In the genomic region with DNA sequence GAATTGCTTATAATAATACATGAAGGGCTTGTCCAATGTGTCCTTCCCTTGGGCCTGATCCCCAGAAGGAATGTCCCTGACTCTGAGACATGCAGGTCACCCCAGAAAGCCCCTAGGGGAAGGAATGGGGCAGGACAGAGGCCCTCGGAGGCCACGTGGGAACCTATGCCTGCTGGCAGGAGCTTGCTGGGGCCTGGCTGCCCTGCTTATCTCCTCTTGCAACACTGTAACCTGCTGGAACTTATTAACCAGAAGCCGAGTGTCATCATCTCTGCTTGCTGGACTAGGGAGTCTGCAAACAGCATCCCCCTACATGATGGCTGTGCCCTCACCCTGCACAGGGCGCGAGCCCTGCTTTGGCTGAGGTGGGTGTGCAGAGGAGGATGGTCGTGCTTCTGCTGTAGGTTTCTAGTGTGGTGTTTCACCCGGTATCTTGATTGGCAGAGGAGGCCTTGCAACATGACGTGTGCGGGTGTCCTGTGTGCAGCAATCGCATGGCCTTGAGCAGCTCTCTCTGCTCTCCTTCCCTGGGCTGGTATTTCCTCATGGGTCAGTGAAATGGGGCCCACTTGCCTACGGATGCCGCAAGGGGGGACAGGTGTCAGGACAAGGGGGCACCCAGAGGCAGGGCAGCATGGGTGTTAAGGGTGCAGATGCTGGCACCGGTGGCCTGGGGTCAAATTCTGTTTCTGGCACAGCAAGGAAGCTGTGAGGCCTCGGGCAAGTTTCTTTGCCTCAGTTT, we compare ENCODE assay signal across 1 cellular context.
A peak's percentile ranks its signal among the peaks of the same experiment; 100 is the strongest.
TF ChIP-seq lines count a peak whose summit lies in the region.

No MANE protein-coding gene starts in this region.

TF ChIP-seq in HepG2, 621 proteins besides CTCF, POLR2A, EP300 and RAD21 (continued from another document and continues in another):
- TF ChIP-seq, protein P1, sequence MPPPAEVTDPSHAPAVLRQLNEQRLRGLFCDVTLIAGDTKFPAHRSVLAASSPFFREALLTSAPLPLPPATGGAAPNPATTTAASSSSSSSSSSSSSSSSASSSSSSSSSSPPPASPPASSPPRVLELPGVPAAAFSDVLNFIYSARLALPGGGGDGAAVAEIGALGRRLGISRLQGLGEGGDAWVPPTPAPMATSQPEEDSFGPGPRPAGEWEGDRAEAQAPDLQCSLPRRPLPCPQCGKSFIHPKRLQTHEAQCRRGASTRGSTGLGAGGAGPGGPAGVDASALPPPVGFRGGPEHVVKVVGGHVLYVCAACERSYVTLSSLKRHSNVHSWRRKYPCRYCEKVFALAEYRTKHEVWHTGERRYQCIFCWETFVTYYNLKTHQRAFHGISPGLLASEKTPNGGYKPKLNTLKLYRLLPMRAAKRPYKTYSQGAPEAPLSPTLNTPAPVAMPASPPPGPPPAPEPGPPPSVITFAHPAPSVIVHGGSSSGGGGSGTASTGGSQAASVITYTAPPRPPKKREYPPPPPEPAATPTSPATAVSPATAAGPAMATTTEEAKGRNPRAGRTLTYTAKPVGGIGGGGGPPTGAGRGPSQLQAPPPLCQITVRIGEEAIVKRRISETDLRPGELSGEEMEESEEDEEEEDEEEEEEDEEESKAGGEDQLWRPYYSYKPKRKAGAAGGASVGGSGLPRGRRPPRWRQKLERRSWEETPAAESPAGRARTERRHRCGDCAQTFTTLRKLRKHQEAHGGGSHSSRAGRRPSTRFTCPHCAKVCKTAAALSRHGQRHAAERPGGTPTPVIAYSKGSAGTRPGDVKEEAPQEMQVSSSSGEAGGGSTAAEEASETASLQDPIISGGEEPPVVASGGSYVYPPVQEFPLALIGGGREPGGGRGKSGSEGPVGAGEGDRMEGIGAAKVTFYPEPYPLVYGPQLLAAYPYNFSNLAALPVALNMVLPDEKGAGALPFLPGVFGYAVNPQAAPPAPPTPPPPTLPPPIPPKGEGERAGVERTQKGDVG (CRISPR knock-in tag; IDR thresholded peaks at IDR 0.05; ENCODE audit: borderline replicate concordance), result peak; percentile 63; the same call in 1 of the 2 replicates
- TF ChIP-seq FOXA1 (IDR thresholded peaks at IDR 0.05) (no peak), FOXA1 (CRISPR knock-in tag; IDR thresholded peaks at IDR 0.05) (peak; percentile 66), RARG (CRISPR knock-in tag; IDR thresholded peaks at IDR 0.05; ENCODE audit: low read depth) (no peak), ZFP36 (IDR thresholded peaks at IDR 0.05; ENCODE audit: borderline replicate concordance, low read depth, low read length, partially characterized antibody) (no peak), ZNF687 (CRISPR knock-in tag; IDR thresholded peaks at IDR 0.05) (peak; percentile 99), MTA3 (CRISPR knock-in tag; IDR thresholded peaks at IDR 0.05) (no peak), HES4 (CRISPR knock-in tag; IDR thresholded peaks at IDR 0.05; ENCODE audit: borderline replicate concordance) (peak; percentile 43; the same call in 1 of the 2 replicates), SPEN (CRISPR knock-in tag; IDR thresholded peaks at IDR 0.05; ENCODE audit: low read depth) (0 out of 2 replicates have a peak, but pooled peaks have one; percentile 23), ZNF558 (CRISPR knock-in tag; IDR thresholded peaks at IDR 0.05; ENCODE audit: borderline replicate concordance) (peak; percentile 60; the same call in 1 of the 2 replicates), FOXM1 (CRISPR knock-in tag; IDR thresholded peaks at IDR 0.05) (no peak), HMGA1 (CRISPR knock-in tag; conservative IDR thresholded peaks at IDR 0.05) (no peak), AGO2 (optimal IDR thresholded peaks at IDR 0.05; ENCODE audit: low read depth, low read length) (peak; percentile 46), ZNF891 (CRISPR knock-in tag; IDR thresholded peaks at IDR 0.05) (peak; percentile 77; the same call in 1 of the 2 replicates), JUN (CRISPR knock-in tag; IDR thresholded peaks at IDR 0.05) (0 out of 2 replicates have a peak, but pooled peaks have one; percentile 58), CERS6 (CRISPR knock-in tag; IDR thresholded peaks at IDR 0.05) (no peak), TP53 (CRISPR knock-in tag; conservative IDR thresholded peaks at IDR 0.05) (no peak), AKNA (CRISPR knock-in tag; IDR thresholded peaks at IDR 0.05; ENCODE audit: borderline replicate concordance) (no peak), RXRB (CRISPR knock-in tag; IDR thresholded peaks at IDR 0.05; ENCODE audit: borderline replicate concordance) (peak; percentile 73), ZNF335 (CRISPR knock-in tag; IDR thresholded peaks at IDR 0.05) (peak; percentile 69; the same call in 1 of the 2 replicates), STAT6 (CRISPR knock-in tag; IDR thresholded peaks at IDR 0.05; ENCODE audit: borderline replicate concordance) (peak; percentile 62), U2AF1 (optimal IDR thresholded peaks at IDR 0.05; ENCODE audit: low read depth, low read length) (no peak)
- TF ChIP-seq, protein P2, sequence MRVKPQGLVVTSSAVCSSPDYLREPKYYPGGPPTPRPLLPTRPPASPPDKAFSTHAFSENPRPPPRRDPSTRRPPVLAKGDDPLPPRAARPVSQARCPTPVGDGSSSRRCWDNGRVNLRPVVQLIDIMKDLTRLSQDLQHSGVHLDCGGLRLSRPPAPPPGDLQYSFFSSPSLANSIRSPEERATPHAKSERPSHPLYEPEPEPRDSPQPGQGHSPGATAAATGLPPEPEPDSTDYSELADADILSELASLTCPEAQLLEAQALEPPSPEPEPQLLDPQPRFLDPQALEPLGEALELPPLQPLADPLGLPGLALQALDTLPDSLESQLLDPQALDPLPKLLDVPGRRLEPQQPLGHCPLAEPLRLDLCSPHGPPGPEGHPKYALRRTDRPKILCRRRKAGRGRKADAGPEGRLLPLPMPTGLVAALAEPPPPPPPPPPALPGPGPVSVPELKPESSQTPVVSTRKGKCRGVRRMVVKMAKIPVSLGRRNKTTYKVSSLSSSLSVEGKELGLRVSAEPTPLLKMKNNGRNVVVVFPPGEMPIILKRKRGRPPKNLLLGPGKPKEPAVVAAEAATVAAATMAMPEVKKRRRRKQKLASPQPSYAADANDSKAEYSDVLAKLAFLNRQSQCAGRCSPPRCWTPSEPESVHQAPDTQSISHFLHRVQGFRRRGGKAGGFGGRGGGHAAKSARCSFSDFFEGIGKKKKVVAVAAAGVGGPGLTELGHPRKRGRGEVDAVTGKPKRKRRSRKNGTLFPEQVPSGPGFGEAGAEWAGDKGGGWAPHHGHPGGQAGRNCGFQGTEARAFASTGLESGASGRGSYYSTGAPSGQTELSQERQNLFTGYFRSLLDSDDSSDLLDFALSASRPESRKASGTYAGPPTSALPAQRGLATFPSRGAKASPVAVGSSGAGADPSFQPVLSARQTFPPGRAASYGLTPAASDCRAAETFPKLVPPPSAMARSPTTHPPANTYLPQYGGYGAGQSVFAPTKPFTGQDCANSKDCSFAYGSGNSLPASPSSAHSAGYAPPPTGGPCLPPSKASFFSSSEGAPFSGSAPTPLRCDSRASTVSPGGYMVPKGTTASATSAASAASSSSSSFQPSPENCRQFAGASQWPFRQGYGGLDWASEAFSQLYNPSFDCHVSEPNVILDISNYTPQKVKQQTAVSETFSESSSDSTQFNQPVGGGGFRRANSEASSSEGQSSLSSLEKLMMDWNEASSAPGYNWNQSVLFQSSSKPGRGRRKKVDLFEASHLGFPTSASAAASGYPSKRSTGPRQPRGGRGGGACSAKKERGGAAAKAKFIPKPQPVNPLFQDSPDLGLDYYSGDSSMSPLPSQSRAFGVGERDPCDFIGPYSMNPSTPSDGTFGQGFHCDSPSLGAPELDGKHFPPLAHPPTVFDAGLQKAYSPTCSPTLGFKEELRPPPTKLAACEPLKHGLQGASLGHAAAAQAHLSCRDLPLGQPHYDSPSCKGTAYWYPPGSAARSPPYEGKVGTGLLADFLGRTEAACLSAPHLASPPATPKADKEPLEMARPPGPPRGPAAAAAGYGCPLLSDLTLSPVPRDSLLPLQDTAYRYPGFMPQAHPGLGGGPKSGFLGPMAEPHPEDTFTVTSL (CRISPR knock-in tag; IDR thresholded peaks at IDR 0.05; ENCODE audit: borderline replicate concordance), result no peak
- TF ChIP-seq, protein P3, sequence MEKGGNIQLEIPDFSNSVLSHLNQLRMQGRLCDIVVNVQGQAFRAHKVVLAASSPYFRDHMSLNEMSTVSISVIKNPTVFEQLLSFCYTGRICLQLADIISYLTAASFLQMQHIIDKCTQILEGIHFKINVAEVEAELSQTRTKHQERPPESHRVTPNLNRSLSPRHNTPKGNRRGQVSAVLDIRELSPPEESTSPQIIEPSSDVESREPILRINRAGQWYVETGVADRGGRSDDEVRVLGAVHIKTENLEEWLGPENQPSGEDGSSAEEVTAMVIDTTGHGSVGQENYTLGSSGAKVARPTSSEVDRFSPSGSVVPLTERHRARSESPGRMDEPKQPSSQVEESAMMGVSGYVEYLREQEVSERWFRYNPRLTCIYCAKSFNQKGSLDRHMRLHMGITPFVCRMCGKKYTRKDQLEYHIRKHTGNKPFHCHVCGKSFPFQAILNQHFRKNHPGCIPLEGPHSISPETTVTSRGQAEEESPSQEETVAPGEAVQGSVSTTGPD (CRISPR knock-in tag; IDR thresholded peaks at IDR 0.05), result peak; percentile 57
